Comparison of ENCODE assay signal across 8 cellular contexts in the genomic region with DNA sequence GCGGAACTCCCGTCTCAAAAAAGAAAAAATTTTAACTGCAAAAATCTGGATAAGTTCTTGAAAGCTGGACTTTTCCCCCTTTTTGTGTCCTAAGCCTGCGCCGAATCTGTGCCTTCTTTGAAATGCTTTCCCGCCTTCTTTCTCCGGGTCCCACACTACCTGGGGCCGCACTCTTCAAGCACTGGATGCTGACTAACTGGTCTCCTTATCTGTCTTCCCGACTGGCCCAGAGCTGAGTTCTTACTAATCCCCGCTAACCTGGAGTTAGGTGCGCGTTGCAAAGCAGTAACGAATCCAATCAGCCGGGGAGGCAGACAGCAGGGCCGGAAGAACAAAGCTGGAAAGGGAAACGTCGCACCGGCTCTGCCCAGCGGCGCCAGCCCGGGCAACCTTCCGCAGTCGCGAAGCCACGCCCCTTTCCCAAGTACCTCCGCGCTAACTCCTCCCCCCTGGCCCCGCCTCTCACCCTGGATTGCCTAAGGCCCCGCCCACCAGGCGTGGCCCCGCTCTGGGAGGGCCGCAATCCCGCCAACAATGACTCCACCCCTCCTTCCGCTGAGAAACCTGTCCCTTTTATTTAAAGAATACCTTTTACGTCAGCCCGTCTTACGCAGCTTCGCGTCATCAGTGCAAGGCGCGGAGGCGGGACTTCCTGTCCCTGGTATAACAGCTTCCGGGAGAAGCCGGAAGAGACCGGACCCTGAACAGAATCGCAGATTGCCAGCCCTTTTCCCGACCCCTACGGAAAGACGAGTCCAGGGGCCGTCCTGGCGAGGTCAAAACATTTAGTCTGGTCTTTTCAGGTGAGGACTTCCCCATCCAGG. TPM values are rescaled to one million over a fixed set of nuclear protein-coding genes. Genes with fewer than 3 reads are reported as not detected.
A peak's percentile ranks its signal among the peaks of the same experiment; 100 is the strongest.
DNase-seq lines count a peak whose midpoint lies in the region; ATAC-seq and TF ChIP-seq lines count a peak whose summit lies in the region.

A gene (plus strand): TSS at position 666 of the 824 bp plus-strand sequence. CDS start 737 bp downstream, outside the sequence.

- peak within 1 kb of the TSS; percentile 94 for H3K4me2 ChIP-seq in BLaER1

- H3K4me3 ChIP-seq in BLaER1 (peak within 1 kb of the TSS; percentile 95), coronary artery (peak within 1 kb of the TSS; percentile 97)

- no peaks in the 10 kb centered on the region for H3K27me3 Mint-ChIP-seq in activated CD4-positive, alpha-beta T cell treated with anti-CD3 and anti-CD28 coated beads, Interleukin-2, amount 10 ng/mL, durations not matched to agents 7 days and 5 days

- POLR2A ChIA-PET in activated CD4-positive, alpha-beta T cell treated with anti-CD3 and anti-CD28 coated beads, Interleukin-2, amount 10 ng/mL, durations not matched to agents 7 days and 5 days (lab: Charles Lee), result interaction anchor here (0.6 to 1.4 kb wide), 4 partner anchors 9 to 177 kb away, joined by 4 to 7 read pairs (median 4); a partner anchor contains a TSS

- peaks cover 44% of the 10 kb centered on the region for H3K4me1 Mint-ChIP-seq in activated CD4-positive, alpha-beta T cell treated with anti-CD3 and anti-CD28 coated beads, Interleukin-2, amount 10 ng/mL, durations not matched to agents 7 days and 5 days

- H4K20me1 ChIP-seq in BLaER1, result peaks cover 50% of the 10 kb centered on the region

- CTCF ChIA-PET in activated CD4-positive, alpha-beta T cell treated with anti-CD3 and anti-CD28 coated beads, Interleukin-2, amount 10 ng/mL, durations not matched to agents 7 days and 5 days (lab: Charles Lee), result interaction anchor here (1.0 to 4.7 kb wide), 11 partner anchors 9 to 45 kb away, joined by 3 to 30 read pairs (median 6); a partner anchor contains a TSS

- H3K9ac ChIP-seq in BLaER1, result peak within 1 kb of the TSS; percentile 94

- H3K9me3 ChIP-seq in BLaER1, result no peaks in the 10 kb centered on the region

- peak within 1 kb of the TSS; percentile 99 for H3K27ac Mint-ChIP-seq in activated CD4-positive, alpha-beta T cell treated with anti-CD3 and anti-CD28 coated beads, Interleukin-2, amount 10 ng/mL, durations not matched to agents 7 days and 5 days

- H3K27me3 ChIP-seq in BLaER1, result no peaks in the 10 kb centered on the region

- peaks cover 32% of the 10 kb centered on the region for H3K36me3 Mint-ChIP-seq in activated CD4-positive, alpha-beta T cell treated with anti-CD3 and anti-CD28 coated beads, Interleukin-2, amount 10 ng/mL, durations not matched to agents 7 days and 5 days (ENCODE audit: low read depth)

- peaks cover 40% of the 10 kb centered on the region for H3K4me1 ChIP-seq in BLaER1

- TF ChIP-seq CTCF in coronary artery (IDR thresholded peaks at IDR 0.05), result no peak

- intact Hi-C loops in left colon (cut with DNase I, micrococcal nuclease), result no loop called here

- ATAC-seq in GM19328 (IDR thresholded peaks at IDR 0.05; ENCODE audit: unreplicated experiment), result peak; percentile 84
- ATAC-seq in HG03520 (IDR thresholded peaks at IDR 0.05; ENCODE audit: unreplicated experiment), result peak; percentile 74
- peak; percentile 92 for ATAC-seq in left colon

- no peaks in the 10 kb centered on the region for H3K9me3 Mint-ChIP-seq in activated CD4-positive, alpha-beta T cell treated with anti-CD3 and anti-CD28 coated beads, Interleukin-2, amount 10 ng/mL, durations not matched to agents 7 days and 5 days

- peaks cover 67% of the 10 kb centered on the region for H3K36me3 ChIP-seq in BLaER1

- peak within 1 kb of the TSS; percentile 100 for H3K4me3 Mint-ChIP-seq in activated CD4-positive, alpha-beta T cell treated with anti-CD3 and anti-CD28 coated beads, Interleukin-2, amount 10 ng/mL, durations not matched to agents 7 days and 5 days

- peak within 1 kb of the TSS; percentile 88 for H3K27ac ChIP-seq in BLaER1
- peak within 1 kb of the TSS; percentile 98 to 99 for H3K27ac ChIP-seq in coronary artery

- DNase-seq in NCI-H69 (lab: John Stamatoyannopoulos, UW), result peak; percentile 100
- DNase-seq in activated CD4-positive, alpha-beta T cell treated with anti-CD3 and anti-CD28 coated beads, Interleukin-2, amount 10 ng/mL, durations not matched to agents 7 days and 5 days, result peak; percentile 99
- DNase-seq in coronary artery (ENCODE audit: low spot score), result peak; percentile 99
- DNase-seq in left colon, result peak; percentile 98 to 100
- DNase-seq in stimulated activated CD4-positive, alpha-beta T cell treated with anti-CD3 and anti-CD28 coated beads, Interleukin-1b, Interleukin-23, amount 100 ng/mL, for 48 hours, result peak; percentile 99

RNA-seq across cellular contexts. Expression of the gene that starts here (rescaled TPM):
- total RNA-seq in activated CD4-positive, alpha-beta T cell treated with anti-CD3 and anti-CD28 coated beads, Interleukin-2, amount 10 ng/mL, durations not matched to agents 7 days and 5 days, result 10 to 100 TPM; 36.6 to 37.1 TPM
- total RNA-seq in left colon, result 10 to 100 TPM; 44.8 to 51.8 TPM

Comparison
In these comparisons a context has a peak if more than half of its experiments do, and no peak if none do; other contexts are left out.
1. Peak in every context shown above with its lines: DNase-seq, ATAC-seq, H3K4me3 ChIP-seq and H3K27ac ChIP-seq.